In the genomic region with DNA sequence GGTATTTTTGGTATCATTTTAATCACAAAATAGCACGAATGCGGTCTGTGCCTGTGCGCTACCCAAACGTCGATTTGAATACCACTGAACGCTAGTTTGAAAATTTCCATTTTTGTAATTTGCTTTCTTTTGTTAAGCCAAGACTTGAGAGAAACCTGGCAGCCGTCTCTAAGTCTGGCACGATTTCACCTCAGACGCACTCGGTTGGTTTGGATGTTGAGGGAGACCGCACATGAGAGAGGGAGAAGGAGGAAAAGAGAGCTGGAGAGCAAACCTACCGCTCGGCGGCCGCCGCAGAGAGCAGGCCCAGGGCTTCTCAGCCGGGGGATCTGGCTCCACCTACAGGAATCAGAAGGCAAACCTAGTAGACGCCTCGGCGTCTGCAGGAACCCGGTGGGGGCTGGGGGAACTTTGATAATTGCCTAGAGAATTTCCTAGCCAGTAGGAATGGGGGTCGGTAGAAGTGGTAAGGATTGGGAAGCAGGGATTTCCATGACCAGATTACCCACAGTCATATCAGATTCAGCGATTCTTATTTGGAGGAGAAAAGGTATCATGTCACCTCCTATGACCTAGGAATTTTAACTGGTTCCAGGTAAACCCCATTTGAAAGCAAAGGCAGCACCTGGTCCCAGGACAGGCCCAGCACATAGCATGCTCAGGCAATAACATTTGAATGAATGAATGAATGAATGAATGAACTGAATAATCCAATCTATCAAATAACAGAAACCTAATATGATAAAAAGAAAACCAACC, we compare ENCODE assay signal across 8 cellular contexts.
A peak's percentile ranks its signal among the peaks of the same experiment; 100 is the strongest.
DNase-seq lines count a peak whose midpoint lies in the region; ATAC-seq and TF ChIP-seq lines count a peak whose summit lies in the region.

No MANE protein-coding gene starts in this region.

- H3K9ac ChIP-seq in NT2/D1 (ENCODE audit: insufficient read length, low read depth) (peak overlapping the region; percentile 53), neural progenitor cell (no peak overlapping the region)

- H3K4me3 ChIP-seq in NT2/D1 (ENCODE audit: insufficient read length, low read depth) (no peak overlapping the region), fibroblast of pulmonary artery (replicated peaks; ENCODE audit: low read depth, low read length) (peak overlapping the region; percentile 20), neural progenitor cell (no peak overlapping the region)

- H3K4me1 Mint-ChIP-seq in neural progenitor cell: peaks cover 3% of the 10 kb centered on the region
- H3K4me1 Mint-ChIP-seq in stimulated activated naive CD8-positive, alpha-beta T cell treated with anti-CD3 and anti-CD28 coated beads, Interleukin-15, Interleukin-2, amounts not matched to agents 100 ng/mL and 50 ng/mL, for 24 hours (ENCODE audit: low read depth): peaks cover 11% of the 10 kb centered on the region

- H3F3A ChIP-seq in neural progenitor cell (ENCODE audit: low read depth): no peaks in the 10 kb centered on the region

- TF ChIP-seq CTCF in fibroblast of pulmonary artery (IDR thresholded peaks at IDR 0.05; ENCODE audit: low read length, missing control alignments) (peak; percentile 87), neural progenitor cell (IDR thresholded peaks at IDR 0.05) (peak; percentile 73)

- peak; percentile 87 for ATAC-seq in HG02943 (IDR thresholded peaks at IDR 0.05; ENCODE audit: low read depth, unreplicated experiment)

- H3K36me3 ChIP-seq in NT2/D1 (ENCODE audit: insufficient read depth, insufficient read length, low read length) (no peaks in the 10 kb centered on the region), neural progenitor cell (no peaks in the 10 kb centered on the region)

- DNase-seq in NCI-H2227 treated with DMSO at 0.1 percent for 48 hours (lab: John Stamatoyannopoulos, UW): peak; percentile 2
- DNase-seq in NCI-H2227 (lab: John Stamatoyannopoulos, UW; ENCODE audit: unreplicated experiment): no peak
- DNase-seq in NT2/D1 (ENCODE audit: low read depth, low spot score): peak; percentile 78
- peak; percentile 56 for DNase-seq in activated T-cell treated with anti-CD3 and anti-CD28 coated beads, Interleukin-2, amount 50 U/mL, for 1 hour
- peak; percentile 80 for DNase-seq in fibroblast of pulmonary artery (ENCODE audit: low read depth)
- peak; percentile 77 for DNase-seq in neural progenitor cell (ENCODE audit: low spot score)

- H3K27me3 ChIP-seq in NT2/D1 (ENCODE audit: insufficient read depth, insufficient read length): peaks cover 6% of the 10 kb centered on the region
- peaks cover 17% of the 10 kb centered on the region for H3K27me3 ChIP-seq in neural progenitor cell

- no peak overlapping the region for H3K27ac ChIP-seq in neural progenitor cell

- H4K20me1 ChIP-seq in neural progenitor cell (ENCODE audit: low read depth): no peaks in the 10 kb centered on the region

- H3K4me3 Mint-ChIP-seq in neural progenitor cell: no peak overlapping the region
- H3K4me3 Mint-ChIP-seq in stimulated activated naive CD8-positive, alpha-beta T cell treated with anti-CD3 and anti-CD28 coated beads, Interleukin-15, Interleukin-2, amounts not matched to agents 100 ng/mL and 50 ng/mL, for 24 hours: peak overlapping the region; percentile 60

- peak overlapping the region; percentile 93 for H2AFZ ChIP-seq in neural progenitor cell (replicated peaks)

- H3K27me3 Mint-ChIP-seq in neural progenitor cell (ENCODE audit: insufficient read depth, low read depth): peaks cover 6% of the 10 kb centered on the region
- no peaks in the 10 kb centered on the region for H3K27me3 Mint-ChIP-seq in stimulated activated naive CD8-positive, alpha-beta T cell treated with anti-CD3 and anti-CD28 coated beads, Interleukin-15, Interleukin-2, amounts not matched to agents 100 ng/mL and 50 ng/mL, for 24 hours

- H3K36me3 Mint-ChIP-seq in neural progenitor cell: no peaks in the 10 kb centered on the region
- no peaks in the 10 kb centered on the region for H3K36me3 Mint-ChIP-seq in stimulated activated naive CD8-positive, alpha-beta T cell treated with anti-CD3 and anti-CD28 coated beads, Interleukin-15, Interleukin-2, amounts not matched to agents 100 ng/mL and 50 ng/mL, for 24 hours (ENCODE audit: low read depth)

- no peak overlapping the region for H3K27ac Mint-ChIP-seq in neural progenitor cell
- H3K27ac Mint-ChIP-seq in stimulated activated naive CD8-positive, alpha-beta T cell treated with anti-CD3 and anti-CD28 coated beads, Interleukin-15, Interleukin-2, amounts not matched to agents 100 ng/mL and 50 ng/mL, for 24 hours: peak overlapping the region; percentile 64

- no peaks in the 10 kb centered on the region for H3K9me3 ChIP-seq in NT2/D1 (ENCODE audit: insufficient read depth, low read length)
- no peaks in the 10 kb centered on the region for H3K9me3 ChIP-seq in neural progenitor cell (ENCODE audit: low read depth)

- H3K9me3 Mint-ChIP-seq in neural progenitor cell: peaks cover 4% of the 10 kb centered on the region
- no peaks in the 10 kb centered on the region for H3K9me3 Mint-ChIP-seq in stimulated activated naive CD8-positive, alpha-beta T cell treated with anti-CD3 and anti-CD28 coated beads, Interleukin-15, Interleukin-2, amounts not matched to agents 100 ng/mL and 50 ng/mL, for 24 hours

- H3K79me2 ChIP-seq in neural progenitor cell (ENCODE audit: low read depth): no peaks in the 10 kb centered on the region

- no peak overlapping the region for H3K4me2 ChIP-seq in neural progenitor cell

- no peaks in the 10 kb centered on the region for H3K4me1 ChIP-seq in NT2/D1 (ENCODE audit: insufficient read depth, insufficient read length)
- no peaks in the 10 kb centered on the region for H3K4me1 ChIP-seq in neural progenitor cell
